1 cellular context compared by ENCODE assay signal in the genomic region with DNA sequence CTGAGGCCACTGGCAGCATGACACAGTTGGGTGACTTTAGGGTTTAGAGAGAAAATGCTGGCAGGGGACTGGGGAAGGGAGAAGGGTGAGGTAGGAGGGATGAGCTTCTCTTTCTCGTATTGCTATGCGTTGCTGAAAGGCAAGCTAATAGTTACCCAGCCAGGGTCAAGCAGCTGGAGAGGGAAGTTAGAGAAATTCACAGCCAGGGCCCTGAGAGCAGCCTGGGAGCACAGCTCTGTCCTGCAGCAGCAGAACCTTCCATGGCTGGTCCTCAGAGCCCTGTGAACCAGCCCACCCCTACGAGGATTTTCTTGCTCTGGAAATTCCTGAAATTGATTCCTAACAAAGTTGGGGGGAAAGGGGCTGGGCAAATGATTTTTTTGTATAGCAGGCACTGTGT.
TF ChIP-seq lines count a peak whose summit lies in the region.

No MANE protein-coding gene starts in this region.

TF ChIP-seq in GM23338, 12 proteins besides CTCF, POLR2A, EP300 and RAD21 (continued from another document):
- TF ChIP-seq, protein P1, sequence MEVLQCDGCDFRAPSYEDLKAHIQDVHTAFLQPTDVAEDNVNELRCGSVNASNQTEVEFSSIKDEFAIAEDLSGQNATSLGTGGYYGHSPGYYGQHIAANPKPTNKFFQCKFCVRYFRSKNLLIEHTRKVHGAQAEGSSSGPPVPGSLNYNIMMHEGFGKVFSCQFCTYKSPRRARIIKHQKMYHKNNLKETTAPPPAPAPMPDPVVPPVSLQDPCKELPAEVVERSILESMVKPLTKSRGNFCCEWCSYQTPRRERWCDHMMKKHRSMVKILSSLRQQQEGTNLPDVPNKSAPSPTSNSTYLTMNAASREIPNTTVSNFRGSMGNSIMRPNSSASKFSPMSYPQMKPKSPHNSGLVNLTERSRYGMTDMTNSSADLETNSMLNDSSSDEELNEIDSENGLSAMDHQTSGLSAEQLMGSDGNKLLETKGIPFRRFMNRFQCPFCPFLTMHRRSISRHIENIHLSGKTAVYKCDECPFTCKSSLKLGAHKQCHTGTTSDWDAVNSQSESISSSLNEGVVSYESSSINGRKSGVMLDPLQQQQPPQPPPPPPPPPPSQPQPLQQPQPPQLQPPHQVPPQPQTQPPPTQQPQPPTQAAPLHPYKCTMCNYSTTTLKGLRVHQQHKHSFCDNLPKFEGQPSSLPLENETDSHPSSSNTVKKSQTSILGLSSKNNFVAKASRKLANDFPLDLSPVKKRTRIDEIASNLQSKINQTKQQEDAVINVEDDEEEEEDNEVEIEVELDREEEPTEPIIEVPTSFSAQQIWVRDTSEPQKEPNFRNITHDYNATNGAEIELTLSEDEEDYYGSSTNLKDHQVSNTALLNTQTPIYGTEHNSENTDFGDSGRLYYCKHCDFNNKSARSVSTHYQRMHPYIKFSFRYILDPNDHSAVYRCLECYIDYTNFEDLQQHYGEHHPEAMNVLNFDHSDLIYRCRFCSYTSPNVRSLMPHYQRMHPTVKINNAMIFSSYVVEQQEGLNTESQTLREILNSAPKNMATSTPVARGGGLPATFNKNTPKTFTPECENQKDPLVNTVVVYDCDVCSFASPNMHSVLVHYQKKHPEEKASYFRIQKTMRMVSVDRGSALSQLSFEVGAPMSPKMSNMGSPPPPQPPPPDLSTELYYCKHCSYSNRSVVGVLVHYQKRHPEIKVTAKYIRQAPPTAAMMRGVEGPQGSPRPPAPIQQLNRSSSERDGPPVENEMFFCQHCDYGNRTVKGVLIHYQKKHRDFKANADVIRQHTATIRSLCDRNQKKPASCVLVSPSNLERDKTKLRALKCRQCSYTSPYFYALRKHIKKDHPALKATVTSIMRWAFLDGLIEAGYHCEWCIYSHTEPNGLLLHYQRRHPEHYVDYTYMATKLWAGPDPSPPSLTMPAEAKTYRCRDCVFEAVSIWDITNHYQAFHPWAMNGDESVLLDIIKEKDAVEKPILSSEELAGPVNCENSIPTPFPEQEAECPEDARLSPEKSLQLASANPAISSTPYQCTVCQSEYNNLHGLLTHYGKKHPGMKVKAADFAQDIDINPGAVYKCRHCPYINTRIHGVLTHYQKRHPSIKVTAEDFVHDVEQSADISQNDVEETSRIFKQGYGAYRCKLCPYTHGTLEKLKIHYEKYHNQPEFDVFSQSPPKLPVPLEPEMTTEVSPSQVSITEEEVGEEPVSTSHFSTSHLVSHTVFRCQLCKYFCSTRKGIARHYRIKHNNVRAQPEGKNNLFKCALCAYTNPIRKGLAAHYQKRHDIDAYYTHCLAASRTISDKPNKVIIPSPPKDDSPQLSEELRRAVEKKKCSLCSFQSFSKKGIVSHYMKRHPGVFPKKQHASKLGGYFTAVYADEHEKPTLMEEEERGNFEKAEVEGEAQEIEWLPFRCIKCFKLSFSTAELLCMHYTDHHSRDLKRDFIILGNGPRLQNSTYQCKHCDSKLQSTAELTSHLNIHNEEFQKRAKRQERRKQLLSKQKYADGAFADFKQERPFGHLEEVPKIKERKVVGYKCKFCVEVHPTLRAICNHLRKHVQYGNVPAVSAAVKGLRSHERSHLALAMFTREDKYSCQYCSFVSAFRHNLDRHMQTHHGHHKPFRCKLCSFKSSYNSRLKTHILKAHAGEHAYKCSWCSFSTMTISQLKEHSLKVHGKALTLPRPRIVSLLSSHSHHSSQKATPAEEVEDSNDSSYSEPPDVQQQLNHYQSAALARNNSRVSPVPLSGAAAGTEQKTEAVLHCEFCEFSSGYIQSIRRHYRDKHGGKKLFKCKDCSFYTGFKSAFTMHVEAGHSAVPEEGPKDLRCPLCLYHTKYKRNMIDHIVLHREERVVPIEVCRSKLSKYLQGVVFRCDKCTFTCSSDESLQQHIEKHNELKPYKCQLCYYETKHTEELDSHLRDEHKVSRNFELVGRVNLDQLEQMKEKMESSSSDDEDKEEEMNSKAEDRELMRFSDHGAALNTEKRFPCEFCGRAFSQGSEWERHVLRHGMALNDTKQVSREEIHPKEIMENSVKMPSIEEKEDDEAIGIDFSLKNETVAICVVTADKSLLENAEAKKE (CRISPR knock-in tag; IDR thresholded peaks at IDR 0.05) = no peak
- TF ChIP-seq STAT1 (IDR thresholded peaks at IDR 0.05; ENCODE audit: unreplicated experiment) (no peak), POLR2AphosphoS5 (IDR thresholded peaks at IDR 0.05; ENCODE audit: low read depth) (no peak), ZNF331 (CRISPR knock-in tag; IDR thresholded peaks at IDR 0.05; ENCODE audit: low read depth) (no peak), ZNF114 (CRISPR knock-in tag; IDR thresholded peaks at IDR 0.05) (no peak)
- TF ChIP-seq, protein P2, sequence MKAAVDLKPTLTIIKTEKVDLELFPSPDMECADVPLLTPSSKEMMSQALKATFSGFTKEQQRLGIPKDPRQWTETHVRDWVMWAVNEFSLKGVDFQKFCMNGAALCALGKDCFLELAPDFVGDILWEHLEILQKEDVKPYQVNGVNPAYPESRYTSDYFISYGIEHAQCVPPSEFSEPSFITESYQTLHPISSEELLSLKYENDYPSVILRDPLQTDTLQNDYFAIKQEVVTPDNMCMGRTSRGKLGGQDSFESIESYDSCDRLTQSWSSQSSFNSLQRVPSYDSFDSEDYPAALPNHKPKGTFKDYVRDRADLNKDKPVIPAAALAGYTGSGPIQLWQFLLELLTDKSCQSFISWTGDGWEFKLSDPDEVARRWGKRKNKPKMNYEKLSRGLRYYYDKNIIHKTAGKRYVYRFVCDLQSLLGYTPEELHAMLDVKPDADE (IDR thresholded peaks at IDR 0.05) = no peak
